10 cellular contexts compared by ENCODE assay signal in genomic region chr6:38234934-38235678, GRCh38.
DNase-seq lines count a peak whose midpoint lies in the region; ATAC-seq, FAIRE-seq and TF ChIP-seq lines count a peak whose summit lies in the region.
"Had no signal": no experiment of that assay in that cellular context is flagged by ENCODE, and none has a peak within 500 bp of the region (broad histone marks: within the 10 kb centered on the region; RNA-seq: fewer than 3 reads in every experiment).

No MANE protein-coding gene starts in this region.

- H3K4me1 Mint-ChIP-seq in activated CD4-positive, alpha-beta T cell treated with anti-CD3 and anti-CD28 coated beads for 36 hours, result no peaks in the 10 kb centered on the region

- DNase-seq in GM12892 (ENCODE audit: insufficient read length) (peak; percentile 42), NCI-H526 treated with DMSO at 0.1 percent for 48 hours (lab: John Stamatoyannopoulos, UW) (peak; percentile 9), NK-92 (lab: John Stamatoyannopoulos, UW; ENCODE audit: unreplicated experiment) (no peak)
- DNase-seq in stimulated activated CD4-positive, alpha-beta T cell treated with anti-CD3 and anti-CD28 coated beads, Interleukin-1b, Interleukin-23, amount 100 ng/mL, for 48 hours, result no peak
- DNase-seq in activated CD4-positive, alpha-beta T cell treated with anti-CD3 and anti-CD28 coated beads for 36 hours, result no peak
- DNase-seq: NCI-H187 treated with DMSO at 0.1 percent for 48 hours, pancreas had no signal

- no peak overlapping the region for H3K4me3 Mint-ChIP-seq in activated CD4-positive, alpha-beta T cell treated with anti-CD3 and anti-CD28 coated beads for 36 hours

- ATAC-seq in GM19455 (IDR thresholded peaks at IDR 0.05; ENCODE audit: unreplicated experiment) (peak; percentile 85), HG02938 (IDR thresholded peaks at IDR 0.05; ENCODE audit: unreplicated experiment) (peak; percentile 58), HG03565 (IDR thresholded peaks at IDR 0.05; ENCODE audit: unreplicated experiment) (no peak)
- no peak for ATAC-seq in activated CD4-positive, alpha-beta T cell treated with anti-CD3 and anti-CD28 coated beads for 36 hours
- ATAC-seq: pancreas had no signal

- CTCF ChIA-PET in activated CD4-positive, alpha-beta T cell treated with anti-CD3 and anti-CD28 coated beads for 36 hours (lab: Charles Lee), result interaction anchor here (0.7 kb wide), 1 partner anchor 52 kb away, joined by 3 read pairs; no protein-coding TSS in a partner anchor

- H3K27ac Mint-ChIP-seq in activated CD4-positive, alpha-beta T cell treated with anti-CD3 and anti-CD28 coated beads for 36 hours, result no peak overlapping the region

- H3K36me3 Mint-ChIP-seq in activated CD4-positive, alpha-beta T cell treated with anti-CD3 and anti-CD28 coated beads for 36 hours (ENCODE audit: low read depth), result peaks cover 2% of the 10 kb centered on the region

- TF ChIP-seq POLR2A in GM12892 (IDR thresholded peaks at IDR 0.05; ENCODE audit: low read depth, low read length), result no peak

- peak; percentile 83 for FAIRE-seq in GM12892 (lab: Jason Lieb, UNC)
- FAIRE-seq: pancreas had no signal

- H3K27me3 Mint-ChIP-seq in activated CD4-positive, alpha-beta T cell treated with anti-CD3 and anti-CD28 coated beads for 36 hours, result no peaks in the 10 kb centered on the region

- intact Hi-C loops in activated CD4-positive, alpha-beta T cell treated with anti-CD3 and anti-CD28 coated beads for 36 hours (cut with DNase I, micrococcal nuclease), result no loop called here

- POLR2A ChIA-PET in activated CD4-positive, alpha-beta T cell treated with anti-CD3 and anti-CD28 coated beads for 36 hours (lab: Charles Lee), result no interaction called here

- no peaks in the 10 kb centered on the region for H3K9me3 Mint-ChIP-seq in activated CD4-positive, alpha-beta T cell treated with anti-CD3 and anti-CD28 coated beads for 36 hours (ENCODE audit: low read depth)

Comparison
In these comparisons a context has a peak if more than half of its experiments do, and no peak if none do; other contexts are left out.
1. DNase-seq: peak in GM12892 (single experiment) and NCI-H526 treated with DMSO at 0.1 percent for 48 hours (single experiment); none in NK-92 (single experiment), stimulated activated CD4-positive, alpha-beta T cell treated with anti-CD3 and anti-CD28 coated beads, Interleukin-1b, Interleukin-23, amount 100 ng/mL, for 48 hours (single experiment) and activated CD4-positive, alpha-beta T cell treated with anti-CD3 and anti-CD28 coated beads for 36 hours (single experiment).
2. ATAC-seq: peak in GM19455 (single experiment) and HG02938 (single experiment); none in HG03565 (single experiment) and activated CD4-positive, alpha-beta T cell treated with anti-CD3 and anti-CD28 coated beads for 36 hours (single experiment).